In the genomic region with DNA sequence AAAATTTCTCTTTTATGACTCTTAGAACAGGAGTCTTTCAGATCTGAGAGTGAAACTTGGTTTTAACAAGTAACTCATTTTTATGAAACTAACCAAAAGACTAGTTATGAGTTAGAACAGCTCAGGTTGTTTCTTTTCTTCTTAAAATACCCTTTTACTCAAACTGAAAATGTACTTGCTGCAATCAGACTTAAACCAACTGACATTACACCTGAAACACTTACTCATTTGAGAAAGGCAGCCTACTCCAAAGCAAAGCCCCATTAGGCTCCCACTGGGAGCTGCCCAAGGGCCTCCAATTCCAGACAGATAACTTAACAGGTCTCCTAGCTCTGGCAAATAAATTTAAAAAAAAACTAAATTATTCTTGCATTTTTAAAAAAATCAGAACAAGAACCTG, we compare ENCODE assay signal across 8 cellular contexts. TPM values are rescaled to one million over a fixed set of nuclear protein-coding genes. Genes with fewer than 3 reads are reported as not detected.
DNase-seq lines count a peak whose midpoint lies in the region; ATAC-seq, FAIRE-seq and TF ChIP-seq lines count a peak whose summit lies in the region.

No MANE protein-coding gene starts in this region.

- BruUV-seq in HCT116 (replicated peaks; lab: Mats Ljungman, UMichigan): no TSS peak

- no peak for FAIRE-seq in keratinocyte (lab: Jason Lieb, UNC)

- TF ChIP-seq RAD21 in HCT116 (IDR thresholded peaks at IDR 0.05; ENCODE audit: low read depth): no peak

- H3K36me3 ChIP-seq in HCT116 (ENCODE audit: control insufficient read depth in 1 of 2, insufficient read depth in 2 of 2, low read length in 2 of 2): no peaks in the 10 kb centered on the region
- no peaks in the 10 kb centered on the region for H3K36me3 ChIP-seq in keratinocyte (ENCODE audit: control insufficient read depth in 2 of 2, extremely low read depth in 1 of 2, insufficient read depth in 2 of 2, low read length in 2 of 2)

- no peaks in the 10 kb centered on the region for H3K9me1 ChIP-seq in keratinocyte (ENCODE audit: control insufficient read depth, extremely low read depth, insufficient read depth, low read length)

- H3K4me3 ChIP-seq in HCT116 (replicated peaks in 1 of 2; ENCODE audit: low read depth in 1 of 2, low read length in 2 of 2) (no peak overlapping the region), keratinocyte (ENCODE audit: control insufficient read depth in 2 of 3, extremely low read depth in 1 of 3, insufficient read depth in 2 of 3, low read depth in 1 of 3, low read length in 3 of 3) (peak overlapping the region in 1 of 3 experiments; percentile 23)

- H3K9ac ChIP-seq in HCT116 (ENCODE audit: low read length) (no peak overlapping the region), keratinocyte (ENCODE audit: control insufficient read depth, extremely low read depth, insufficient read depth, low read length) (peak overlapping the region; percentile 9)

- H3K27ac Mint-ChIP-seq in T-helper 2 cell treated with Interferon-gamma antibody and Interleukin-4, amounts not matched to agents 5 μg/mL and 100 μg/mL, for 36 hours: peak overlapping the region; percentile 94

- H3K27ac ChIP-seq in HCT116 (ENCODE audit: low read depth, low read length) (no peak overlapping the region), keratinocyte (ENCODE audit: control insufficient read depth, insufficient read depth, low read length) (peak overlapping the region; percentile 6)

- dilution Hi-C loops in keratinocyte (cut with MboI; ENCODE audit: extremely low pct_ligation_motif_present, low sequenced_read_pairs): no loop called here

- no peak for DNase-seq in HCT116 (ENCODE audit: low read depth, low spot score)
- DNase-seq in T-helper 2 cell treated with Interferon-gamma antibody and Interleukin-4, amounts not matched to agents 5 μg/mL and 100 μg/mL, for 36 hours (ENCODE audit: low spot score): peak; percentile 44
- no peak for DNase-seq in keratinocyte (ENCODE audit: low read depth, low spot score)
- DNase-seq in MV-4-11 (lab: John Stamatoyannopoulos, UW): no peak
- no peak for DNase-seq in NCI-H345 (lab: John Stamatoyannopoulos, UW)
- DNase-seq in DMS153 (lab: John Stamatoyannopoulos, UW): no peak
- DNase-seq in Ammon's horn (ENCODE audit: low spot score): no peak

- H3K4me2 ChIP-seq in HCT116 (ENCODE audit: low read length) (peak overlapping the region; percentile 100; the same call in 1 of the 2 replicates), keratinocyte (ENCODE audit: control insufficient read depth, extremely low read depth, insufficient read depth, low read depth, low read length) (peak overlapping the region; percentile 90)

- H3K36me3 Mint-ChIP-seq in T-helper 2 cell treated with Interferon-gamma antibody and Interleukin-4, amounts not matched to agents 5 μg/mL and 100 μg/mL, for 36 hours (ENCODE audit: low read depth): peaks cover 21% of the 10 kb centered on the region

- H3K27me3 Mint-ChIP-seq in T-helper 2 cell treated with Interferon-gamma antibody and Interleukin-4, amounts not matched to agents 5 μg/mL and 100 μg/mL, for 36 hours (ENCODE audit: low read depth): no peaks in the 10 kb centered on the region

- intact Hi-C loops in HCT116 (cut with micrococcal nuclease): no loop called here

- no peaks in the 10 kb centered on the region for H4K20me1 ChIP-seq in HCT116 (ENCODE audit: insufficient read depth)
- H4K20me1 ChIP-seq in keratinocyte (ENCODE audit: control insufficient read depth, extremely low read depth, insufficient read depth, low read length): no peaks in the 10 kb centered on the region

- ATAC-seq in GM18508 (IDR thresholded peaks at IDR 0.05; ENCODE audit: insufficient read depth, unreplicated experiment) (peak; percentile 36), HCT116 (no peak)

- CTCF ChIA-PET in HCT116 (lab: Charles Lee): no interaction called here

- H3K4me1 ChIP-seq in HCT116 (ENCODE audit: control insufficient read depth in 1 of 2, insufficient read depth in 2 of 2, low read length in 2 of 2): peaks cover 16 to 30% of the 10 kb centered on the region in 2 experiments
- peaks cover 31% of the 10 kb centered on the region for H3K4me1 ChIP-seq in keratinocyte (ENCODE audit: control insufficient read depth, extremely low read depth, insufficient read depth, low read length)

- peak overlapping the region; percentile 91 for H3K4me3 Mint-ChIP-seq in T-helper 2 cell treated with Interferon-gamma antibody and Interleukin-4, amounts not matched to agents 5 μg/mL and 100 μg/mL, for 36 hours

- peaks cover 4% of the 10 kb centered on the region for H3K9me3 Mint-ChIP-seq in T-helper 2 cell treated with Interferon-gamma antibody and Interleukin-4, amounts not matched to agents 5 μg/mL and 100 μg/mL, for 36 hours

- no peaks in the 10 kb centered on the region for H3K9me2 ChIP-seq in HCT116 (ENCODE audit: insufficient read depth)

- H3K9me3 ChIP-seq in HCT116 (ENCODE audit: control insufficient read depth in 1 of 2, insufficient read depth in 1 of 2, low read depth in 1 of 2, low read length in 2 of 2) (no peaks in the 10 kb centered on the region), keratinocyte (ENCODE audit: control insufficient read depth, low read depth, low read length) (no peaks in the 10 kb centered on the region)

- H3K27me3 ChIP-seq in HCT116 (ENCODE audit: insufficient read depth, low read length) (no peaks in the 10 kb centered on the region), keratinocyte (ENCODE audit: control insufficient read depth, extremely low read depth, insufficient read depth, low read length) (no peaks in the 10 kb centered on the region)

- no peak overlapping the region for H2AFZ ChIP-seq in HCT116 (ENCODE audit: low read depth, low read length, poor library complexity, severe bottlenecking)
- no peak overlapping the region for H2AFZ ChIP-seq in keratinocyte (ENCODE audit: control insufficient read depth, low read length)

- no peak for TF ChIP-seq POLR2A in HCT116 (IDR thresholded peaks at IDR 0.05; ENCODE audit: borderline replicate concordance, extremely low read depth, insufficient read depth, insufficient read length)

- peaks cover 45% of the 10 kb centered on the region for H3K79me2 ChIP-seq in HCT116 (ENCODE audit: insufficient read depth, low read length)
- H3K79me2 ChIP-seq in keratinocyte (ENCODE audit: control insufficient read depth, insufficient read depth, low read length): peaks cover 55% of the 10 kb centered on the region

- POLR2A ChIA-PET in HCT116 (lab: Charles Lee): no interaction called here

- RAD21 ChIA-PET in HCT116 (lab: Charles Lee; ENCODE audit: low non-redundant PET in 1 of 2, low total read pairs in 2 of 2, uncharacterized antibody in 2 of 2, unreplicated experiment in 2 of 2): no interaction called here

- TF ChIP-seq CTCF in HCT116 (IDR thresholded peaks at IDR 0.05 in 2 of 3, conservative IDR thresholded peaks at IDR 0.05 in 1 of 3; ENCODE audit: borderline replicate concordance in 1 of 3, insufficient read depth in 1 of 3, low read depth in 2 of 3, low read length in 2 of 3) (no peak), keratinocyte (optimal IDR thresholded peaks at IDR 0.05 in 1 of 3, IDR thresholded peaks at IDR 0.05 in 1 of 3, conservative IDR thresholded peaks at IDR 0.05 in 1 of 3; ENCODE audit: extremely low read depth in 1 of 3, insufficient read depth in 2 of 3, low read length in 3 of 3) (no peak)

- peaks cover 54% of the 10 kb centered on the region for H3K4me1 Mint-ChIP-seq in T-helper 2 cell treated with Interferon-gamma antibody and Interleukin-4, amounts not matched to agents 5 μg/mL and 100 μg/mL, for 36 hours (ENCODE audit: low read depth)

TF ChIP-seq in HCT116, 20 proteins besides CTCF, POLR2A, EP300 and RAD21:
- TF ChIP-seq EZH2 (IDR thresholded peaks at IDR 0.05): no peak
- no peak for TF ChIP-seq EZH2phosphoT487 (IDR thresholded peaks at IDR 0.05; ENCODE audit: borderline replicate concordance)
- TF ChIP-seq, protein P1, sequence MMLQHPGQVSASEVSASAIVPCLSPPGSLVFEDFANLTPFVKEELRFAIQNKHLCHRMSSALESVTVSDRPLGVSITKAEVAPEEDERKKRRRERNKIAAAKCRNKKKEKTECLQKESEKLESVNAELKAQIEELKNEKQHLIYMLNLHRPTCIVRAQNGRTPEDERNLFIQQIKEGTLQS (IDR thresholded peaks at IDR 0.05): no peak

RNA-seq across cellular contexts. Expression of gene FOXO1, which starts 3.6 kb away (rescaled TPM):
- total RNA-seq in HCT116 (2021; ENCODE audit: unreplicated experiment): 12.2 TPM
- polyA plus RNA-seq in HCT116 (2012): 3.5 and 3.8 TPM in 2 replicates
- 4.5 to 8.3 TPM (median 5.9 TPM) in 3 replicates for polyA plus RNA-seq in keratinocyte
- 6.4 TPM for polyA plus RNA-seq in keratinocyte (2011; ENCODE audit: low read depth)
- polyA plus RNA-seq in keratinocyte (2011; cell fraction: cytosol; rRNA removed): 3.4 and 6.1 TPM in 2 replicates
- polyA plus RNA-seq in keratinocyte (2011; cell fraction: nucleus; rRNA removed): 11.4 and 12.9 TPM in 2 replicates
- 4.5 and 15.1 TPM in 2 replicates for polyA plus RNA-seq in keratinocyte (2012; ENCODE audit: low replicate concordance)
- polyA minus RNA-seq in keratinocyte: 13.1 to 16.8 TPM (median 16.0 TPM) in 3 replicates
- polyA minus RNA-seq in keratinocyte (2011; cell fraction: cytosol; rRNA and poly(A)+ RNA removed): 10.4 TPM
- 13.5 and 23.2 TPM in 2 replicates for polyA minus RNA-seq in keratinocyte (2011; cell fraction: nucleus; rRNA and poly(A)+ RNA removed)
